8 cellular contexts compared by ENCODE assay signal in the genomic region with DNA sequence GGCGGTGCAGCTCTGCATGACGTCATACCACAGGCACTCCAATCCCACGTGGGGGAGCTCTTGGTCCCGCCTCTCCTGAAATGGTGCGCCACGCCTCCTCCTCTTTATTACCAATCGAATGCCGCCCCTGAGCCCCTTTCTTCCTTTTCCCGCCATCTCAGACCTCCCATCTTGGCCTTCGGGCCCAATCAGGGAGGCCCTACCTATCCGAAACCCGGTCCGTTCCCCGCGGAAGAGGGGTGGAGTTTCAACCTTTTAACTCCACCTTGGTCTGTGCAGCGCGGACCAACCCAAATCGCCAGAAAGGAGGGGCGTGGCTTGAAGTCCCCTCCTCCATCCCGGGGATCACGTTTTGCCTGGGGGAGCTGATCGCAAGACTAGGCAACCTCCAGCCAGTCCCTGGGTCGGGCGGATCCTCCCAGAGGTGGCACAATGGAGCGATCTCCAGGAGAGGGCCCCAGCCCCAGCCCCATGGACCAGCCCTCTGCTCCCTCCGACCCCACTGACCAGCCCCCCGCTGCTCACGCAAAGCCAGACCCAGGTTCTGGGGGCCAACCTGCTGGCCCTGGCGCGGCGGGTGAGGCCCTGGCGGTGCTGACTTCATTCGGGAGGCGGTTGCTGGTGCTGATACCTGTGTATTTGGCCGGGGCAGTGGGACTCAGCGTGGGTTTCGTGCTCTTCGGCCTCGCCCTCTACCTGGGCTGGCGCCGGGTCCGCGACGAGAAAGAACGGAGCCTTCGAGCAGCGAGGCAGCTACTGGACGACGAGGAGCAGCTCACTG. TPM values are rescaled to one million over a fixed set of nuclear protein-coding genes. Genes with fewer than 3 reads are reported as not detected.
DNase-seq lines count a peak whose midpoint lies in the region; ATAC-seq and TF ChIP-seq lines count a peak whose summit lies in the region.

A gene with protein sequence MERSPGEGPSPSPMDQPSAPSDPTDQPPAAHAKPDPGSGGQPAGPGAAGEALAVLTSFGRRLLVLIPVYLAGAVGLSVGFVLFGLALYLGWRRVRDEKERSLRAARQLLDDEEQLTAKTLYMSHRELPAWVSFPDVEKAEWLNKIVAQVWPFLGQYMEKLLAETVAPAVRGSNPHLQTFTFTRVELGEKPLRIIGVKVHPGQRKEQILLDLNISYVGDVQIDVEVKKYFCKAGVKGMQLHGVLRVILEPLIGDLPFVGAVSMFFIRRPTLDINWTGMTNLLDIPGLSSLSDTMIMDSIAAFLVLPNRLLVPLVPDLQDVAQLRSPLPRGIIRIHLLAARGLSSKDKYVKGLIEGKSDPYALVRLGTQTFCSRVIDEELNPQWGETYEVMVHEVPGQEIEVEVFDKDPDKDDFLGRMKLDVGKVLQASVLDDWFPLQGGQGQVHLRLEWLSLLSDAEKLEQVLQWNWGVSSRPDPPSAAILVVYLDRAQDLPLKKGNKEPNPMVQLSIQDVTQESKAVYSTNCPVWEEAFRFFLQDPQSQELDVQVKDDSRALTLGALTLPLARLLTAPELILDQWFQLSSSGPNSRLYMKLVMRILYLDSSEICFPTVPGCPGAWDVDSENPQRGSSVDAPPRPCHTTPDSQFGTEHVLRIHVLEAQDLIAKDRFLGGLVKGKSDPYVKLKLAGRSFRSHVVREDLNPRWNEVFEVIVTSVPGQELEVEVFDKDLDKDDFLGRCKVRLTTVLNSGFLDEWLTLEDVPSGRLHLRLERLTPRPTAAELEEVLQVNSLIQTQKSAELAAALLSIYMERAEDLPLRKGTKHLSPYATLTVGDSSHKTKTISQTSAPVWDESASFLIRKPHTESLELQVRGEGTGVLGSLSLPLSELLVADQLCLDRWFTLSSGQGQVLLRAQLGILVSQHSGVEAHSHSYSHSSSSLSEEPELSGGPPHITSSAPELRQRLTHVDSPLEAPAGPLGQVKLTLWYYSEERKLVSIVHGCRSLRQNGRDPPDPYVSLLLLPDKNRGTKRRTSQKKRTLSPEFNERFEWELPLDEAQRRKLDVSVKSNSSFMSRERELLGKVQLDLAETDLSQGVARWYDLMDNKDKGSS (plus strand): TSS at position 380 of the 781 bp plus-strand sequence. CDS start 53 bp downstream, at position 433.

- in situ Hi-C loops in GM18951 (cut with MboI; ENCODE audit: low sequenced_read_pairs, unreplicated experiment): no loop called here

- intact Hi-C loops in activated B cell treated with CpG ODN at 0.5 μM for 24 hours (cut with micrococcal nuclease): loop anchor here (1.0 to 10.0 kb wide), 3 partner anchors 24 to 467 kb away; a partner anchor contains a TSS

- no peak for TF ChIP-seq CTCF in activated B cell treated with CpG ODN at 0.5 μM for 24 hours (IDR thresholded peaks at IDR 0.05)

- TF ChIP-seq POLR2A in GM18951 (IDR thresholded peaks at IDR 0.05; ENCODE audit: extremely low read depth, insufficient read depth, insufficient read length): peak; percentile 80

- DNase-seq in AG08395 (ENCODE audit: low spot score) (peak; percentile 98), NCI-H345 (lab: John Stamatoyannopoulos, UW) (peak; percentile 100), activated B cell treated with CpG ODN at 0.5 μM for 24 hours (peak; percentile 83), caudate nucleus (lab: John Stamatoyannopoulos, UW) (peak; percentile 60 to 100 (median 93)), immature natural killer cell (peak; percentile 98 to 99 (median 99)), smooth muscle cell of the brain vasculature (ENCODE audit: low read depth, low spot score) (peak; percentile 99)

- H3K9me3 Mint-ChIP-seq in activated B cell treated with CpG ODN at 0.5 μM for 24 hours (no peaks in the 10 kb centered on the region), immature natural killer cell (no peaks in the 10 kb centered on the region)

- CTCF ChIA-PET in activated B cell treated with CpG ODN at 0.5 μM for 24 hours (lab: Charles Lee): interaction anchor here (1.1 to 6.0 kb wide), 6 partner anchors 9 to 336 kb away, joined by 3 to 59 read pairs (median 6); a partner anchor contains a TSS

- H3K36me3 Mint-ChIP-seq in activated B cell treated with CpG ODN at 0.5 μM for 24 hours (ENCODE audit: low read depth): peaks cover 47% of the 10 kb centered on the region
- peaks cover 21 to 30% (median 21%) of the 10 kb centered on the region in 3 donors for H3K36me3 Mint-ChIP-seq in immature natural killer cell

- peak within 1 kb of the TSS; percentile 98 for H3K27ac Mint-ChIP-seq in activated B cell treated with CpG ODN at 0.5 μM for 24 hours
- peak within 1 kb of the TSS; percentile 94 to 98 (median 97) for H3K27ac Mint-ChIP-seq in immature natural killer cell

- H3K4me1 Mint-ChIP-seq in activated B cell treated with CpG ODN at 0.5 μM for 24 hours (peaks cover 69% of the 10 kb centered on the region), immature natural killer cell (peaks cover 55 to 69% of the 10 kb centered on the region in 2 donors)

- H3K4me3 Mint-ChIP-seq in activated B cell treated with CpG ODN at 0.5 μM for 24 hours: peak within 1 kb of the TSS; percentile 97
- peak within 1 kb of the TSS; percentile 93 to 99 (median 98) for H3K4me3 Mint-ChIP-seq in immature natural killer cell

- no peaks in the 10 kb centered on the region for H3K27me3 Mint-ChIP-seq in activated B cell treated with CpG ODN at 0.5 μM for 24 hours
- peaks cover 7 to 21% (median 10%) of the 10 kb centered on the region in 3 donors for H3K27me3 Mint-ChIP-seq in immature natural killer cell (ENCODE audit: low read depth in 3 of 3)

- H3K27ac ChIP-seq in caudate nucleus (ENCODE audit: low read depth, low read length): peak within 1 kb of the TSS; percentile 87

- peak; percentile 88 for ATAC-seq in HG03196 (IDR thresholded peaks at IDR 0.05; ENCODE audit: unreplicated experiment)
- ATAC-seq in activated B cell treated with CpG ODN at 0.5 μM for 24 hours (ENCODE audit: low read depth): peak; percentile 86

- POLR2A ChIA-PET in activated B cell treated with CpG ODN at 0.5 μM for 24 hours (lab: Charles Lee): interaction anchor here (0.5 to 6.3 kb wide), 36 partner anchors 9 to 1837 kb away, joined by 3 to 104 read pairs (median 4); a partner anchor contains a TSS

RNA-seq across cellular contexts. Expression of the gene that starts here (rescaled TPM):
- total RNA-seq in activated B cell treated with CpG ODN at 0.5 μM for 24 hours: 120 and 137 TPM in 2 replicates
- polyA plus RNA-seq in immature natural killer cell: 100 to 1,000 TPM; 217 to 502 (median 273) TPM

Comparison
In these comparisons a context has a peak if more than half of its experiments do, and no peak if none do; other contexts are left out.
1. Peak in every context shown above with its lines: DNase-seq, ATAC-seq and H3K27ac ChIP-seq.